In the genomic region with DNA sequence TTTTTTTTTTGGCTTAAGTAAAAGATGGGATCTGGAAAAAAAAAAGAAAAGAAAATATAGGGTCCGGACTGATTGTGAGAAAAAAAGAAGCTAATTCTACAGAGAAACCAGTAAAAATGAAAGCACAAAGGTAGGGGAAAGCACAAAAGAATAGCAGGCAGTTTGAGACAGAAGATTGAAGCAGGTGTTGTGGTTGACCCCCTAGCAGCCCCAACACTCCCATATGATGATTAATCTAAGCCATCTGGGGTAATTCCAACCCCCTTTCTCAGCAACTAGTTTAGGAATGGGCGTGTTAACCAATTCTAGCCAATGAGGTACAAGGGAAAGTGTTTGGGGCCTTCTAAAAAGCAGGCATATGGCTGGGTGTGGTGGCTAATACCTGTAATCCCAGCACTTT, we compare ENCODE assay signal across 10 cellular contexts.
A peak's percentile ranks its signal among the peaks of the same experiment; 100 is the strongest.
DNase-seq lines count a peak whose midpoint lies in the region; ATAC-seq and TF ChIP-seq lines count a peak whose summit lies in the region.
"Had no signal": no experiment of that assay in that cellular context is flagged by ENCODE, and none has a peak within 500 bp of the region (broad histone marks: within the 10 kb centered on the region; RNA-seq: fewer than 3 reads in every experiment).

No MANE protein-coding gene starts in this region.

- no peaks in the 10 kb centered on the region for H3K36me3 ChIP-seq in lower lobe of right lung

- peaks cover 61% of the 10 kb centered on the region for H3K4me1 Mint-ChIP-seq in activated T-helper 1 cell treated with anti-CD3 and anti-CD28 coated beads, Interleukin-12 subunit alpha, Interleukin-12 subunit beta, Interleukin-2, Interleukin-4 antibody, amounts not matched to agents 30 ng/mL and 10 ng/mL and 1 ng/mL, durations not matched to agents 14 hours and 24 hours and 36 hours (ENCODE audit: low read depth)

- no peaks in the 10 kb centered on the region for H3K4me1 ChIP-seq in lower lobe of right lung

- no peaks in the 10 kb centered on the region for H3K9me3 ChIP-seq in lower lobe of right lung

- H3K4me3 ChIP-seq in lower lobe of right lung = no peak overlapping the region
- H3K4me3 ChIP-seq: dorsolateral prefrontal cortex had no signal

- peaks cover 17% of the 10 kb centered on the region for H3K9me3 Mint-ChIP-seq in activated T-helper 1 cell treated with anti-CD3 and anti-CD28 coated beads, Interleukin-12 subunit alpha, Interleukin-12 subunit beta, Interleukin-2, Interleukin-4 antibody, amounts not matched to agents 30 ng/mL and 10 ng/mL and 1 ng/mL, durations not matched to agents 14 hours and 24 hours and 36 hours

- H3K27me3 Mint-ChIP-seq in activated T-helper 1 cell treated with anti-CD3 and anti-CD28 coated beads, Interleukin-12 subunit alpha, Interleukin-12 subunit beta, Interleukin-2, Interleukin-4 antibody, amounts not matched to agents 30 ng/mL and 10 ng/mL and 1 ng/mL, durations not matched to agents 14 hours and 24 hours and 36 hours (ENCODE audit: insufficient read depth) = no peaks in the 10 kb centered on the region

- H3K36me3 Mint-ChIP-seq in activated T-helper 1 cell treated with anti-CD3 and anti-CD28 coated beads, Interleukin-12 subunit alpha, Interleukin-12 subunit beta, Interleukin-2, Interleukin-4 antibody, amounts not matched to agents 30 ng/mL and 10 ng/mL and 1 ng/mL, durations not matched to agents 14 hours and 24 hours and 36 hours (ENCODE audit: low read depth) = peaks cover 36% of the 10 kb centered on the region

- intact Hi-C loops in activated T-helper 1 cell treated with anti-CD3 and anti-CD28 coated beads, Interleukin-12 subunit alpha, Interleukin-12 subunit beta, Interleukin-2, Interleukin-4 antibody, amounts not matched to agents 30 ng/mL and 10 ng/mL and 1 ng/mL, durations not matched to agents 14 hours and 24 hours and 36 hours (cut with micrococcal nuclease) = loop anchor here (10.0 kb wide), 1 partner anchor 567 kb away; no protein-coding TSS in a partner anchor
- intact Hi-C loops in lower lobe of right lung (cut with DNase I) = no loop called here

- ATAC-seq in GM18498 (IDR thresholded peaks at IDR 0.05; ENCODE audit: unreplicated experiment) (peak; percentile 84), GM19397 (IDR thresholded peaks at IDR 0.05; ENCODE audit: unreplicated experiment) (peak; percentile 78), HG03060 (IDR thresholded peaks at IDR 0.05; ENCODE audit: low read depth, unreplicated experiment) (peak; percentile 66), lower lobe of right lung (no peak)

- H3K27ac ChIP-seq in lower lobe of right lung = no peak overlapping the region
- H3K27ac ChIP-seq: dorsolateral prefrontal cortex had no signal

- H3K4me3 Mint-ChIP-seq in activated T-helper 1 cell treated with anti-CD3 and anti-CD28 coated beads, Interleukin-12 subunit alpha, Interleukin-12 subunit beta, Interleukin-2, Interleukin-4 antibody, amounts not matched to agents 30 ng/mL and 10 ng/mL and 1 ng/mL, durations not matched to agents 14 hours and 24 hours and 36 hours = no peak overlapping the region

- H3K27ac Mint-ChIP-seq in activated T-helper 1 cell treated with anti-CD3 and anti-CD28 coated beads, Interleukin-12 subunit alpha, Interleukin-12 subunit beta, Interleukin-2, Interleukin-4 antibody, amounts not matched to agents 30 ng/mL and 10 ng/mL and 1 ng/mL, durations not matched to agents 14 hours and 24 hours and 36 hours = peak overlapping the region; percentile 96

- no peaks in the 10 kb centered on the region for H3K27me3 ChIP-seq in lower lobe of right lung (ENCODE audit: low read depth)
- H3K27me3 ChIP-seq: dorsolateral prefrontal cortex had no signal

- no peak for TF ChIP-seq CTCF in lower lobe of right lung (IDR thresholded peaks at IDR 0.05)

- peak; percentile 16 for DNase-seq in activated T-helper 1 cell treated with anti-CD3 and anti-CD28 coated beads, Interleukin-12 subunit alpha, Interleukin-12 subunit beta, Interleukin-2, Interleukin-4 antibody, amounts not matched to agents 30 ng/mL and 10 ng/mL and 1 ng/mL, durations not matched to agents 14 hours and 24 hours and 36 hours (ENCODE audit: low spot score)
- DNase-seq in cerebellar nuclear complex (lab: John Stamatoyannopoulos, UW) = no peak
- DNase-seq in lower lobe of right lung = no peak
- no peak for DNase-seq in mucosa of gallbladder (ENCODE audit: low spot score)
- no peak for DNase-seq in GF-D8 (lab: John Stamatoyannopoulos, UW)
- DNase-seq: dorsolateral prefrontal cortex, NCI-H1105 treated with DMSO at 0.1 percent for 48 hours had no signal

Comparison
In these comparisons a context has a peak if more than half of its experiments do, and no peak if none do; other contexts are left out.
1. ATAC-seq: peak in GM18498 (single experiment), GM19397 (single experiment) and HG03060 (single experiment); none in lower lobe of right lung (0 of 2).